Comparison of ENCODE assay signal across 11 cellular contexts in genomic region chr11:12157241-12157661, GRCh38. TPM values are rescaled to one million over a fixed set of nuclear protein-coding genes. Genes with fewer than 3 reads are reported as not detected.
DNase-seq lines count a peak whose midpoint lies in the region; ATAC-seq and TF ChIP-seq lines count a peak whose summit lies in the region.
"Had no signal": no experiment of that assay in that cellular context is flagged by ENCODE, and none has a peak within 500 bp of the region (broad histone marks: within the 10 kb centered on the region; RNA-seq: fewer than 3 reads in every experiment).

No MANE protein-coding gene starts in this region.

- peak overlapping the region; percentile 43 for H3K4me2 ChIP-seq in BLaER1
- H3K4me2 ChIP-seq: neural progenitor cell had no signal

- peaks cover 24% of the 10 kb centered on the region for H3K4me1 ChIP-seq in BLaER1
- H3K4me1 ChIP-seq: neural progenitor cell had no signal

- DNase-seq in MV-4-11 (lab: John Stamatoyannopoulos, UW) = peak; percentile 88
- DNase-seq in astrocyte of the spinal cord (ENCODE audit: low read depth, low spot score) = peak; percentile 93
- no peak for DNase-seq in omental fat pad (ENCODE audit: low spot score)
- DNase-seq in inferior parietal cortex (ENCODE audit: extremely low spot score) = no peak
- DNase-seq in retina = no peak
- DNase-seq: cortex of kidney had no signal

- in situ Hi-C loops in astrocyte of the spinal cord (cut with HindIII; ENCODE audit: low sequenced_read_pairs) = no loop called here

- no peak overlapping the region for H3K27ac ChIP-seq in BLaER1
- H3K27ac ChIP-seq: neural progenitor cell, SK-N-MC had no signal

- H3K27me3 ChIP-seq in BLaER1 = no peaks in the 10 kb centered on the region
- H3K27me3 ChIP-seq: neural progenitor cell had no signal

- no peaks in the 10 kb centered on the region for H4K20me1 ChIP-seq in BLaER1

- H3K4me3 ChIP-seq in BLaER1 = no peak overlapping the region
- H3K4me3 ChIP-seq in astrocyte of the spinal cord (ENCODE audit: low read depth, low read length) = no peak overlapping the region
- H3K4me3 ChIP-seq: neural progenitor cell, SK-N-MC had no signal

- no peaks in the 10 kb centered on the region for H3K36me3 ChIP-seq in BLaER1
- H3K36me3 ChIP-seq: neural progenitor cell had no signal

- TF ChIP-seq CTCF in astrocyte of the spinal cord (IDR thresholded peaks at IDR 0.05; ENCODE audit: low read depth, low read length) (no peak), omental fat pad (IDR thresholded peaks at IDR 0.05) (no peak)

- H3K9ac ChIP-seq in BLaER1 = no peak overlapping the region
- H3K9ac ChIP-seq: neural progenitor cell had no signal

- H3K9me3 ChIP-seq in BLaER1 = no peaks in the 10 kb centered on the region

- ATAC-seq in omental fat pad (ENCODE audit: low FRiP score) = peak; percentile 14
- ATAC-seq in HG02623 (IDR thresholded peaks at IDR 0.05; ENCODE audit: unreplicated experiment) = no peak
- no peak for ATAC-seq in HG03139 (IDR thresholded peaks at IDR 0.05; ENCODE audit: unreplicated experiment)

RNA-seq across cellular contexts. Expression of gene MICAL2, which starts 46.9 kb away (rescaled TPM):
- 100 to 1,000 TPM in 1 of 4 donors, 10 to 100 TPM in 3; 34.3 to 143 (median 57.0) TPM for total RNA-seq in omental fat pad

Comparison
In these comparisons a context has a peak if more than half of its experiments do, and no peak if none do; other contexts are left out.
1. DNase-seq: peak in MV-4-11 (single experiment) and astrocyte of the spinal cord (single experiment); none in omental fat pad (single experiment), inferior parietal cortex (single experiment) and retina (single experiment).